Comparison of ENCODE assay signal across 20 cellular contexts in genomic region chr2:3129867-3130266, GRCh38.
DNase-seq lines count a peak whose midpoint lies in the region; ATAC-seq and TF ChIP-seq lines count a peak whose summit lies in the region.
"Had no signal": no experiment of that assay in that cellular context is flagged by ENCODE, and none has a peak within 500 bp of the region (broad histone marks: within the 10 kb centered on the region; RNA-seq: fewer than 3 reads in every experiment).

No MANE protein-coding gene starts in this region.

- peak overlapping the region in 8 of 11 experiments; percentile 42 to 68 (median 50); a peak in 13 of 22 replicates for H3K4me2 ChIP-seq in BLaER1 treated with 17β-estradiol and CSF1 and Interleukin-3, amounts not matched to agents 10 nM and 100 nM
- H3K4me2 ChIP-seq in OCI-LY7 (ENCODE audit: low read length), result peak overlapping the region; percentile 37; the same call in 1 of the 2 replicates
- H3K4me2 ChIP-seq: A549 had no signal

- H3K4me1 ChIP-seq in BLaER1 treated with 17β-estradiol and CSF1 and Interleukin-3, amounts not matched to agents 10 nM and 100 nM, result peaks cover 17 to 64% (median 55%) of the 10 kb centered on the region in 10 experiments
- H3K4me1 ChIP-seq in OCI-LY7 (ENCODE audit: insufficient read depth, low read length, poor library complexity, severe bottlenecking), result peaks cover 57% of the 10 kb centered on the region
- H3K4me1 ChIP-seq: A549, HAP-1 had no signal

- ATAC-seq in GM19025 (IDR thresholded peaks at IDR 0.05; ENCODE audit: low read depth, unreplicated experiment), result peak; percentile 40
- no peak for ATAC-seq in HG03039 (IDR thresholded peaks at IDR 0.05; ENCODE audit: unreplicated experiment)
- no peak for ATAC-seq in HG02798 (IDR thresholded peaks at IDR 0.05; ENCODE audit: poor library complexity, unreplicated experiment)
- ATAC-seq: A549 had no signal

- no peak overlapping the region for H3K27ac ChIP-seq in BLaER1 treated with 17β-estradiol and CSF1 and Interleukin-3, amounts not matched to agents 10 nM and 100 nM
- H3K27ac ChIP-seq in OCI-LY7 (ENCODE audit: low read depth, low read length, poor library complexity, severe bottlenecking), result no peak overlapping the region
- peak overlapping the region; percentile 16 for H3K27ac ChIP-seq in layer of hippocampus (ENCODE audit: low read depth, low read length)
- H3K27ac ChIP-seq: A549, GM23248 had no signal

- peak overlapping the region; percentile 49; the same call in 1 of the 2 replicates for H2AFZ ChIP-seq in OCI-LY7 (ENCODE audit: low read length)
- H2AFZ ChIP-seq: GM23248 had no signal

- H3K4me3 ChIP-seq in BLaER1 treated with 17β-estradiol and CSF1 and Interleukin-3, amounts not matched to agents 10 nM and 100 nM, result no peak overlapping the region
- no peak overlapping the region for H3K4me3 ChIP-seq in OCI-LY7 (ENCODE audit: low read depth, low read length, poor library complexity, severe bottlenecking)
- H3K4me3 ChIP-seq: A549, GM23248, HAP-1 had no signal

- peaks cover 0 to 12% (median 8%) of the 10 kb centered on the region in 11 experiments; a peak in 10 of 22 replicates for H3K9me3 ChIP-seq in BLaER1 treated with 17β-estradiol and CSF1 and Interleukin-3, amounts not matched to agents 10 nM and 100 nM (replicated peaks in 1 of 11)
- no peaks in the 10 kb centered on the region for H3K9me3 ChIP-seq in OCI-LY7 (ENCODE audit: low read length)
- H3K9me3 ChIP-seq: HAP-1 had no signal

- POLR2A ChIA-PET in OCI-LY7 (lab: Charles Lee), result interaction anchor here (0.7 to 3.6 kb wide), 7 partner anchors 15 to 351 kb away, joined by 3 to 18 read pairs (median 3); no protein-coding TSS in a partner anchor

- peaks cover 0 to 6% (median 0%) of the 10 kb centered on the region in 11 experiments; a peak in 2 of 22 replicates for H4K20me1 ChIP-seq in BLaER1 treated with 17β-estradiol and CSF1 and Interleukin-3, amounts not matched to agents 10 nM and 100 nM
- no peaks in the 10 kb centered on the region for H4K20me1 ChIP-seq in OCI-LY7 (ENCODE audit: insufficient read depth, low read length)

- no peaks in the 10 kb centered on the region for H3K36me3 ChIP-seq in BLaER1 treated with 17β-estradiol and CSF1 and Interleukin-3, amounts not matched to agents 10 nM and 100 nM
- H3K36me3 ChIP-seq in OCI-LY7 (ENCODE audit: insufficient read depth, low read length), result no peaks in the 10 kb centered on the region
- H3K36me3 ChIP-seq: HAP-1 had no signal

- TF ChIP-seq CTCF in OCI-LY7 (conservative IDR thresholded peaks at IDR 0.05; ENCODE audit: low read length), result no peak

- H3K9ac ChIP-seq in BLaER1 treated with 17β-estradiol and CSF1 and Interleukin-3, amounts not matched to agents 10 nM and 100 nM, result no peak overlapping the region
- H3K9ac ChIP-seq: GM23248 had no signal

- intact Hi-C loops in OCI-LY7 (cut with micrococcal nuclease; ENCODE audit: unreplicated experiment), result no loop called here

- CTCF ChIA-PET in OCI-LY7 (lab: Charles Lee; ENCODE audit: unreplicated experiment), result interaction anchor here (1.5 kb wide), 1 partner anchor 24 kb away, joined by 3 read pairs; no protein-coding TSS in a partner anchor

- BruUV-seq in OCI-LY7 (replicated peaks; lab: Mats Ljungman, UMichigan), result no TSS peak

- peaks cover 0 to 11% (median 0%) of the 10 kb centered on the region in 11 experiments; a peak in 2 of 22 replicates for H3K27me3 ChIP-seq in BLaER1 treated with 17β-estradiol and CSF1 and Interleukin-3, amounts not matched to agents 10 nM and 100 nM
- no peaks in the 10 kb centered on the region for H3K27me3 ChIP-seq in layer of hippocampus (ENCODE audit: control insufficient read depth, insufficient read depth, low read length)

- DNase-seq in OCI-LY7 (ENCODE audit: low spot score) (no peak), GM19240 (ENCODE audit: insufficient read length, low spot score) (no peak), iPS-NIHi7 (ENCODE audit: extremely low spot score) (no peak)
- DNase-seq: C1 segment of cervical spinal cord; DMS79; GM23248; KG1; NCI-H1436; NCI-H2029; NCI-H446; NCI-H526 treated with DMSO at 0.1 percent for 48 hours; NK-92 treated with Interleukin-12 subunit alpha and Interleukin-12 subunit beta, amount 100 ng/mL, for 24 hours; SIG-M5 had no signal

- no peaks in the 10 kb centered on the region for H3K9me2 ChIP-seq in OCI-LY7 (ENCODE audit: insufficient read depth, low read length)

- H3K79me2 ChIP-seq in OCI-LY7 (ENCODE audit: insufficient read depth, low read depth, low read length), result no peaks in the 10 kb centered on the region
